In the genomic region with DNA sequence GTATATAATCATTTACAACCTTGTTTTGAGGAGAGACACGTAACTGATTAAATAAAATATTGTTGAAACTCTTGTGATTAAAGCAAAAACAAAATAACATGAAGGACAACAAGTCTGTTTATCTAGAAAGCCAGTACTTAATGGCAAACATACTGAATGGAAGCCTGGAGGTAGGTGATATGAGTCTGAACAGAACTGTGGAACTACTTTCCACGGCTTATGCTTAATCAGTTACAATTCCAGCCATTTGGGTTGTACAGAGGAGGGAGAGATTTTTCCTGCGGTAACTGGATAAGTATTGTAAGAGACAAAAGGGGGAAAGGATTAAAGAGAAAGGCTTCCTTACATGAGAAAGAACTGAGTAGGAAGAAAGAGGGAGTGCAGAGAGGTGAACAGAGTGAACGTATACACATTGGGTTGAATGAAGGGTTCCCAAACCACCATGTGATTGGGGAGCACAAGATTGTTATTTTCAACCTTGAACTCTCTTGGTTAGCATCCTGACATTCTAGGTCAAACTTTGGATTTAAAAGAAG, we compare ENCODE assay signal across 24 cellular contexts. TPM values are rescaled to one million over a fixed set of nuclear protein-coding genes. Genes with fewer than 3 reads are reported as not detected.
DNase-seq lines count a peak whose midpoint lies in the region; ATAC-seq and TF ChIP-seq lines count a peak whose summit lies in the region.
"Had no signal": no experiment of that assay in that cellular context is flagged by ENCODE, and none has a peak within 500 bp of the region (broad histone marks: within the 10 kb centered on the region; RNA-seq: fewer than 3 reads in every experiment).

No MANE protein-coding gene starts in this region.

- H3K27me3 ChIP-seq in skeletal muscle satellite cell (ENCODE audit: control insufficient read depth, insufficient read depth, low read length) = no peaks in the 10 kb centered on the region
- H3K27me3 ChIP-seq: BE2C, colonic mucosa, spleen, stomach had no signal

- intact Hi-C loops in activated B cell treated with CpG ODN at 0.5 μM for 24 hours (cut with micrococcal nuclease) (no loop called here), mucosa of descending colon (cut with DNase I, micrococcal nuclease) (no loop called here)

- no peaks in the 10 kb centered on the region for H3K9me3 Mint-ChIP-seq in activated T-cell treated with anti-CD3 and anti-CD28 coated beads, Interleukin-2, amount 50 U/mL, for 72 hours
- H3K9me3 Mint-ChIP-seq in activated B cell treated with CpG ODN at 0.5 μM for 24 hours (no peaks in the 10 kb centered on the region), immature natural killer cell (no peaks in the 10 kb centered on the region)
- H3K9me3 Mint-ChIP-seq: mesothelial cell of epicardium, T-cell had no signal

- no peak for TF ChIP-seq CTCF in activated B cell treated with CpG ODN at 0.5 μM for 24 hours (IDR thresholded peaks at IDR 0.05)
- no peak for TF ChIP-seq CTCF in mucosa of descending colon (IDR thresholded peaks at IDR 0.05)

- CTCF ChIA-PET in activated B cell treated with CpG ODN at 0.5 μM for 24 hours (lab: Charles Lee) = no interaction called here

- no peaks in the 10 kb centered on the region for H3K9me3 ChIP-seq in skeletal muscle satellite cell (replicated peaks; ENCODE audit: low read length)
- H3K9me3 ChIP-seq in mucosa of descending colon = no peaks in the 10 kb centered on the region
- H3K9me3 ChIP-seq: BE2C, colonic mucosa, spleen, stomach had no signal

- H3K4me2 ChIP-seq in skeletal muscle satellite cell (ENCODE audit: low read length) = peak overlapping the region; percentile 16

- peaks cover 34% of the 10 kb centered on the region for H3K36me3 ChIP-seq in skeletal muscle satellite cell (ENCODE audit: insufficient read depth, low read length)
- peaks cover 4% of the 10 kb centered on the region for H3K36me3 ChIP-seq in mucosa of descending colon (ENCODE audit: low read depth)
- H3K36me3 ChIP-seq: colonic mucosa had no signal

- H3K4me1 ChIP-seq in skeletal muscle satellite cell (ENCODE audit: control insufficient read depth, insufficient read depth, low read length) (peaks cover 26% of the 10 kb centered on the region), mucosa of descending colon (ENCODE audit: low read depth) (peaks cover 27% of the 10 kb centered on the region)
- H3K4me1 ChIP-seq: BE2C had no signal

- H3K4me3 Mint-ChIP-seq in activated T-cell treated with anti-CD3 and anti-CD28 coated beads, Interleukin-2, amount 50 U/mL, for 72 hours = peak overlapping the region in 1 of 2 donors; percentile 12
- no peak overlapping the region for H3K4me3 Mint-ChIP-seq in activated B cell treated with CpG ODN at 0.5 μM for 24 hours
- no peak overlapping the region for H3K4me3 Mint-ChIP-seq in immature natural killer cell
- H3K4me3 Mint-ChIP-seq: activated CD8-positive, alpha-beta memory T cell treated with anti-CD3 and anti-CD28 coated beads, Interleukin-2, amount 10 ng/mL, durations not matched to agents 7 days and 5 days; mesothelial cell of epicardium; T-cell had no signal

- peaks cover 4 to 15% of the 10 kb centered on the region in 2 donors for H3K36me3 Mint-ChIP-seq in activated T-cell treated with anti-CD3 and anti-CD28 coated beads, Interleukin-2, amount 50 U/mL, for 72 hours (ENCODE audit: insufficient read depth in 2 of 2)
- H3K36me3 Mint-ChIP-seq in activated B cell treated with CpG ODN at 0.5 μM for 24 hours (ENCODE audit: low read depth) (peaks cover 57% of the 10 kb centered on the region), immature natural killer cell (peaks cover 6 to 21% (median 14%) of the 10 kb centered on the region in 3 donors)

- ATAC-seq in activated T-cell treated with anti-CD3 and anti-CD28 coated beads, Interleukin-2, amount 50 U/mL, for 72 hours (replicated peaks in 1 of 2) = no peak
- ATAC-seq in activated B cell treated with CpG ODN at 0.5 μM for 24 hours (ENCODE audit: low read depth) (no peak), mucosa of descending colon (no peak)
- ATAC-seq: activated CD8-positive, alpha-beta memory T cell treated with anti-CD3 and anti-CD28 coated beads, Interleukin-2, amount 10 ng/mL, durations not matched to agents 7 days and 5 days; left lobe of liver; Panc1; T-cell had no signal

- peak overlapping the region; percentile 47 for H3K27ac Mint-ChIP-seq in activated T-cell treated with anti-CD3 and anti-CD28 coated beads, Interleukin-2, amount 50 U/mL, for 72 hours
- H3K27ac Mint-ChIP-seq in activated B cell treated with CpG ODN at 0.5 μM for 24 hours (peak overlapping the region; percentile 51), immature natural killer cell (peak overlapping the region in 4 of 6 donors; percentile 16 to 72 (median 30))
- H3K27ac Mint-ChIP-seq: activated CD8-positive, alpha-beta memory T cell treated with anti-CD3 and anti-CD28 coated beads, Interleukin-2, amount 10 ng/mL, durations not matched to agents 7 days and 5 days; mesothelial cell of epicardium had no signal

- H3K4me3 ChIP-seq in skeletal muscle satellite cell (ENCODE audit: low read length) = no peak overlapping the region
- no peak overlapping the region for H3K4me3 ChIP-seq in mucosa of descending colon
- H3K4me3 ChIP-seq: colonic mucosa, spleen had no signal

- POLR2A ChIA-PET in activated B cell treated with CpG ODN at 0.5 μM for 24 hours (lab: Charles Lee) = interaction anchor here (0.5 to 1.0 kb wide), 2 partner anchors 20 to 43 kb away, joined by 3 to 4 read pairs; no protein-coding TSS in a partner anchor

- peaks cover 18% of the 10 kb centered on the region for H3K4me1 Mint-ChIP-seq in activated T-cell treated with anti-CD3 and anti-CD28 coated beads, Interleukin-2, amount 50 U/mL, for 72 hours (ENCODE audit: low read depth)
- peaks cover 26% of the 10 kb centered on the region for H3K4me1 Mint-ChIP-seq in activated B cell treated with CpG ODN at 0.5 μM for 24 hours
- H3K4me1 Mint-ChIP-seq in immature natural killer cell = peaks cover 13% of the 10 kb centered on the region in 2 donors

- no peaks in the 10 kb centered on the region for H3K27me3 Mint-ChIP-seq in activated T-cell treated with anti-CD3 and anti-CD28 coated beads, Interleukin-2, amount 50 U/mL, for 72 hours (ENCODE audit: low read depth)
- no peaks in the 10 kb centered on the region for H3K27me3 Mint-ChIP-seq in activated B cell treated with CpG ODN at 0.5 μM for 24 hours
- peaks cover 5 to 11% (median 8%) of the 10 kb centered on the region in 3 donors for H3K27me3 Mint-ChIP-seq in immature natural killer cell (ENCODE audit: low read depth in 3 of 3)
- H3K27me3 Mint-ChIP-seq: activated CD8-positive, alpha-beta memory T cell treated with anti-CD3 and anti-CD28 coated beads, Interleukin-2, amount 10 ng/mL, durations not matched to agents 7 days and 5 days; T-cell had no signal

- no peak for DNase-seq in activated T-cell treated with anti-CD3 and anti-CD28 coated beads, Interleukin-2, amount 50 U/mL, for 72 hours
- DNase-seq in activated T-cell treated with anti-CD3 and anti-CD28 coated beads, Interleukin-2, amount 50 U/mL, for 1 hour = no peak
- DNase-seq in activated B cell treated with CpG ODN at 0.5 μM for 24 hours = no peak
- no peak for DNase-seq in immature natural killer cell
- DNase-seq in activated CD8-positive, alpha-beta memory T cell treated with anti-CD3 and anti-CD28 coated beads for 24 hours = no peak
- DNase-seq in NCI-H345 (lab: John Stamatoyannopoulos, UW) = no peak
- DNase-seq in mucosa of descending colon = no peak
- DNase-seq: activated CD4-positive, alpha-beta T cell treated with anti-CD3 and anti-CD28 coated beads for 4 hours; activated CD8-positive, alpha-beta memory T cell treated with anti-CD3 and anti-CD28 coated beads, Interleukin-2, amount 10 ng/mL, durations not matched to agents 7 days and 5 days; BE2C; colonic mucosa; GOT3; NCI-H1105 treated with DMSO at 0.1 percent for 48 hours; NCI-H510A; SIG-M5; spleen; stimulated activated CD4-positive, alpha-beta T cell treated with anti-CD3 and anti-CD28 coated beads, Interleukin-4, amount 100 ng/mL, for 1 hour; stomach; T-cell; trophoblast cell had no signal

- no peak overlapping the region for H3K9ac ChIP-seq in skeletal muscle satellite cell (ENCODE audit: low read depth, low read length)

RNA-seq across cellular contexts. Expression of a gene that starts 4.4 kb away (rescaled TPM):
- 10 to 100 TPM; 31.5 to 46.9 TPM for total RNA-seq in activated T-cell treated with anti-CD3 and anti-CD28 coated beads, Interleukin-2, amount 50 U/mL, for 72 hours
- 34.9 and 35.0 TPM in 2 replicates for total RNA-seq in activated B cell treated with CpG ODN at 0.5 μM for 24 hours
- polyA plus RNA-seq in immature natural killer cell = 10 to 100 TPM; 35.5 to 55.0 (median 40.7) TPM
- 135 and 149 TPM in 2 replicates for total RNA-seq in skeletal muscle satellite cell (2012; rRNA removed)
- 100 to 1,000 TPM in 2 of 3 donors, 10 to 100 TPM in 1; 89.0 to 113 (median 104) TPM for total RNA-seq in mucosa of descending colon

RNA-seq across cellular contexts. Expression of a gene that starts 19.2 kb away (rescaled TPM):
- 1 to 10 TPM in 1 of 2 donors, under 1 TPM in 1; 0.77 to 2.1 TPM for total RNA-seq in activated T-cell treated with anti-CD3 and anti-CD28 coated beads, Interleukin-2, amount 50 U/mL, for 72 hours
- total RNA-seq in activated B cell treated with CpG ODN at 0.5 μM for 24 hours (12.4 and 13.3 TPM in 2 replicates), mucosa of descending colon (1 to 10 TPM; 1.9 to 4.3 (median 3.5) TPM)
- under 1 TPM in 1 of 3 donors, not detected in 2; 0.78 TPM for polyA plus RNA-seq in immature natural killer cell
- total RNA-seq in skeletal muscle satellite cell (2012; rRNA removed) = 4.8 and 7.4 TPM in 2 replicates
